In the genomic region with DNA sequence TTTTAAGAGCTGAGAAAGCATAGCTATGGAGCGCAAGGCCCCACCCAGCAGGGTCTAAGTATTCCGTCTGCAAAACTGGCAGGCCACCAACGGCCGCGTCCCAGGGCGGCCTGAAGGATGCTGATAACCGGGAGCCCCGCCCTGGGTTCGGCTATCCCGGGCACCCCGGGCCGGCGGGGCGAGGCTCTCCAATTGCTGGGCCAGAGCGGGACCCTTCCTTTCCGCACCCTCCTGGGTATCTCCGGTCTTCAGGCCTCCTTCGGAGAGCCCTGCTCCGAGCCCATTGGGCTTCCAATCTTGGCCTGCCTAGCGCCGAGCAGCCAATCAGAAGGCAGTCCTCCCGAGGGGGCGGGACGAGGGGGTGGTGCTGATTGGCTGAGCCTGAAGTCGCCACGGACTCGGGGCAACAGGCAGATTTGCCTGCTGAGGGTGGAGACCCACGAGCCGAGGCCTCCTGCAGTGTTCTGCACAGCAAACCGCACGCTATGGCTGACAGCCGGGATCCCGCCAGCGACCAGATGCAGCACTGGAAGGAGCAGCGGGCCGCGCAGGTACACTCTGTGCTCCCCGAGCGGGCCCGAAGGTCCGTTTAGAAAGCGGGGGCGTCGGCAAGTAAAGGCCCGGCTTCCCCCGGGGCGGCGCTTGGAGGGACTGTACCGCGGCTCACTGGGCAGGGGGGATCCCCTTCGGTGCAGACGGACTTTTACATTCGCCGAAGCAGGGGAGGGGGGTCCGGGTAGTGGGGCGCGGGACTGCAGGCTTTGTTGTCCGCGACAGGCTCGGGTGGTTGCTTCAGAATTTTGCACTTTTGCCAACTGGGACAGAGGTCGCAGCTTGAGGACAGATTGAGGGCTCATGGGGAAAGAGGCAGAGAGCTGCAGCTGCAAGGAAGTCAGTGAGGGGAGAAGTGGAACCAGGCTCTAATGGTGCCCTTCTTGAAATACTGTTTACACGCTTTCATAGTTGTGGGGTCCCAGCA, we compare ENCODE assay signal across 8 cellular contexts. TPM values are rescaled to one million over a fixed set of nuclear protein-coding genes. Genes with fewer than 3 reads are reported as not detected.
A peak's percentile ranks its signal among the peaks of the same experiment; 100 is the strongest.
DNase-seq lines count a peak whose midpoint lies in the region; ATAC-seq and TF ChIP-seq lines count a peak whose summit lies in the region.

Gene CAT, plus strand, starts transcription at position 406 of the 979 bp plus-strand sequence. Its CDS starts 80 bp downstream, at position 486.

- ATAC-seq in GM19043 (IDR thresholded peaks at IDR 0.05; ENCODE audit: low read depth, unreplicated experiment) (peak; percentile 97), HG03378 (IDR thresholded peaks at IDR 0.05; ENCODE audit: unreplicated experiment) (peak; percentile 96), left colon (peak; percentile 96)

- TF ChIP-seq CTCF in AG10803 (conservative IDR thresholded peaks at IDR 0.05; ENCODE audit: low read length), result no peak

- intact Hi-C loops in left colon (cut with DNase I, micrococcal nuclease), result no loop called here

- H3K4me3 ChIP-seq in AG10803 (ENCODE audit: low read length), result peak within 1 kb of the TSS; percentile 86

- DNase-seq in AG10803 (ENCODE audit: low read depth), result peak; percentile 98
- DNase-seq in NCI-H446 treated with DMSO at 0.1 percent for 48 hours (lab: John Stamatoyannopoulos, UW), result peak; percentile 95
- peak; percentile 97 for DNase-seq in activated CD4-positive, CD25-positive, alpha-beta regulatory T cell treated with anti-CD3 and anti-CD28 coated beads, Interleukin-2, amount 50 U/mL, for 72 hours
- DNase-seq in cerebellar cortex (ENCODE audit: low spot score), result peak; percentile 92
- DNase-seq in left colon, result peak; percentile 98 to 99
- peak; percentile 97 for DNase-seq in stimulated activated CD4-positive, alpha-beta T cell treated with anti-CD3 and anti-CD28 coated beads, Interleukin-2, amount 100 ng/mL, for 4 hours (ENCODE audit: low read depth)

RNA-seq across cellular contexts. Expression of gene CAT, which starts in this region (rescaled TPM):
- total RNA-seq in left colon, result 100 to 1,000 TPM in 1 of 2 donors, 10 to 100 TPM in 1; 98.7 to 126 TPM

Comparison
In these comparisons a context has a peak if more than half of its experiments do, and no peak if none do; other contexts are left out.
1. Peak in every context shown above with its lines: DNase-seq, ATAC-seq and H3K4me3 ChIP-seq.